31 cellular contexts compared by ENCODE assay signal in the genomic region with DNA sequence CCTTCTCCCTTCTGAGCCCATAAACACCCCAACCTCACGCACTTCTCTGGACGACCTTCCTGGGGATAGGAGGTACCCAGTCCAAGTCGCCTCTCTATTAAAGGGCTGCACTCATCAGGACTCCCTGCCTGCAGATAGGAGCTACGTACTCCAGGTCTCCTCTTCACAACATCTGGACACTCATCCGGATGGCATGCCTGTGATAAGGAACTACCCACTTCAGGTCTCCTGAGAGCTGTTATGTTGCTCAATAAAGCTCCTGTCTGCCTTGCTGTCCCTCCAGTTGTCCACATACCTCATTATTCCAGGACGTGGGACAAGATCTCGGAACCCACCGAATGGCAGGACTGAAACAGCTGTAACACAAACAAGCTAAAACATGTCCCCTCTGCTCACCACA.
"Had no signal": no experiment of that assay in that cellular context is flagged by ENCODE, and none has a peak within 500 bp of the region (broad histone marks: within the 10 kb centered on the region; RNA-seq: fewer than 3 reads in every experiment).

No MANE protein-coding gene starts in this region.

- H3K4me1 ChIP-seq: breast epithelium had no signal

- H3K36me3 ChIP-seq: breast epithelium had no signal

- H3K36me3 Mint-ChIP-seq: activated CD4-positive, alpha-beta memory T cell treated with anti-CD3 and anti-CD28 coated beads for 36 hours; activated CD8-positive, alpha-beta memory T cell treated with anti-CD3 and anti-CD28 coated beads, Interleukin-2, amount 10 ng/mL, durations not matched to agents 7 days and 5 days; activated naive CD4-positive, alpha-beta T cell treated with anti-CD3 and anti-CD28 coated beads, Interleukin-2, amount 50 U/mL, for 24 hours; activated naive CD8-positive, alpha-beta T cell treated with anti-CD3 and anti-CD28 coated beads, Interleukin-2, amount 10 ng/mL, durations not matched to agents 7 days and 5 days; brain had no signal

- H3K4me1 Mint-ChIP-seq: activated CD4-positive, alpha-beta T cell treated with anti-CD3 and anti-CD28 coated beads for 36 hours; activated CD4-positive, alpha-beta T cell treated with anti-CD3 and anti-CD28 coated beads, Interleukin-2, amount 10 ng/mL, durations not matched to agents 24 days and 14 days; activated CD8-positive, alpha-beta memory T cell treated with anti-CD3 and anti-CD28 coated beads, Interleukin-2, amount 10 ng/mL, durations not matched to agents 7 days and 5 days; activated naive CD4-positive, alpha-beta T cell treated with anti-CD3 and anti-CD28 coated beads, Interleukin-2, amount 50 U/mL, for 24 hours; activated naive CD8-positive, alpha-beta T cell treated with anti-CD3 and anti-CD28 coated beads, Interleukin-2, amount 10 ng/mL, durations not matched to agents 7 days and 5 days; brain; central memory CD8-positive, alpha-beta T cell; endodermal cell had no signal

- H3K9me3 ChIP-seq: breast epithelium had no signal

- ATAC-seq: activated CD4-positive, alpha-beta T cell treated with anti-CD3 and anti-CD28 coated beads for 36 hours; activated CD8-positive, alpha-beta memory T cell treated with anti-CD3 and anti-CD28 coated beads, Interleukin-2, amount 10 ng/mL, durations not matched to agents 7 days and 5 days; activated CD8-positive, alpha-beta T cell treated with anti-CD3 and anti-CD28 coated beads, Interleukin-2, amount 10 ng/mL, durations not matched to agents 7 days and 5 days; esophagus mucosa had no signal

- H3K4me3 ChIP-seq: breast epithelium, coronary artery, dorsolateral prefrontal cortex had no signal

- H3K27me3 ChIP-seq: breast epithelium, dorsolateral prefrontal cortex had no signal

- FAIRE-seq: frontal cortex had no signal

- H3K4me3 Mint-ChIP-seq: activated CD4-positive, alpha-beta memory T cell treated with anti-CD3 and anti-CD28 coated beads for 36 hours; activated CD4-positive, alpha-beta T cell treated with anti-CD3 and anti-CD28 coated beads for 36 hours; activated CD4-positive, alpha-beta T cell treated with anti-CD3 and anti-CD28 coated beads, Interleukin-2, amount 10 ng/mL, durations not matched to agents 24 days and 14 days; activated CD8-positive, alpha-beta memory T cell treated with anti-CD3 and anti-CD28 coated beads, Interleukin-2, amount 10 ng/mL, durations not matched to agents 7 days and 5 days; activated CD8-positive, alpha-beta T cell treated with anti-CD3 and anti-CD28 coated beads, Interleukin-2, amount 10 ng/mL, durations not matched to agents 7 days and 5 days; activated naive CD4-positive, alpha-beta T cell treated with anti-CD3 and anti-CD28 coated beads for 36 hours; activated naive CD4-positive, alpha-beta T cell treated with anti-CD3 and anti-CD28 coated beads, Interleukin-2, amount 50 U/mL, for 24 hours; activated naive CD8-positive, alpha-beta T cell treated with anti-CD3 and anti-CD28 coated beads, Interleukin-2, amount 10 ng/mL, durations not matched to agents 7 days and 5 days; activated T-helper 1 cell treated with anti-CD3 and anti-CD28 coated beads, Interleukin-12 subunit alpha, Interleukin-12 subunit beta, Interleukin-2, Interleukin-4 antibody, amounts not matched to agents 30 ng/mL and 10 ng/mL and 1 ng/mL, durations not matched to agents 14 hours and 24 hours and 36 hours; brain; central memory CD8-positive, alpha-beta T cell; dendritic cell treated with granulocyte-macrophage colony-stimulating factor and Interleukin-4, amounts not matched to agents 40 ng/mL and 50 ng/mL, for 4 days; endodermal cell had no signal

- DNase-seq: activated CD4-positive, alpha-beta memory T cell treated with anti-CD3 and anti-CD28 coated beads for 36 hours; activated CD4-positive, alpha-beta T cell treated with anti-CD3 and anti-CD28 coated beads for 36 hours; activated CD4-positive, alpha-beta T cell treated with anti-CD3 and anti-CD28 coated beads, Interleukin-2, amount 10 ng/mL, durations not matched to agents 24 days and 14 days; activated CD4-positive, CD25-positive, alpha-beta regulatory T cell; activated CD4-positive, CD25-positive, alpha-beta regulatory T cell treated with anti-CD3 and anti-CD28 coated beads, Interleukin-2, amount 50 U/mL, for 72 hours; activated CD8-positive, alpha-beta memory T cell treated with anti-CD3 and anti-CD28 coated beads, Interleukin-2, amount 10 ng/mL, durations not matched to agents 7 days and 5 days; activated CD8-positive, alpha-beta memory T cell treated with anti-CD3 and anti-CD28 coated beads, Interleukin-2, amount 50 U/mL, for 4 hours; activated CD8-positive, alpha-beta T cell treated with anti-CD3 and anti-CD28 coated beads, Interleukin-2, amount 10 ng/mL, durations not matched to agents 7 days and 5 days; activated effector memory CD4-positive, alpha-beta T cell treated with anti-CD3 and anti-CD28 coated beads, Interleukin-2, amount 50 U/mL, for 16 hours; activated naive CD4-positive, alpha-beta T cell treated with anti-CD3 and anti-CD28 coated beads for 36 hours; activated naive CD8-positive, alpha-beta T cell treated with anti-CD3 and anti-CD28 coated beads, Interleukin-2, amount 10 ng/mL, durations not matched to agents 7 days and 5 days; activated T-cell treated with anti-CD3 and anti-CD28 coated beads, Interleukin-2, amount 50 U/mL, for 1 hour; activated T-cell treated with anti-CD3 and anti-CD28 coated beads, Interleukin-2, amount 50 U/mL, for 48 hours; amniotic stem cell; anterior cingulate cortex; dorsolateral prefrontal cortex; effector memory CD4-positive, alpha-beta T cell; endodermal cell; foreskin fibroblast; head of caudate nucleus; T-helper 2 cell had no signal

- H3K9me3 Mint-ChIP-seq: activated CD4-positive, alpha-beta memory T cell treated with anti-CD3 and anti-CD28 coated beads for 36 hours; activated CD4-positive, alpha-beta T cell treated with anti-CD3 and anti-CD28 coated beads, Interleukin-2, amount 10 ng/mL, durations not matched to agents 24 days and 14 days; activated naive CD4-positive, alpha-beta T cell treated with anti-CD3 and anti-CD28 coated beads for 36 hours; activated naive CD4-positive, alpha-beta T cell treated with anti-CD3 and anti-CD28 coated beads, Interleukin-2, amount 50 U/mL, for 24 hours; activated naive CD8-positive, alpha-beta T cell treated with anti-CD3 and anti-CD28 coated beads, Interleukin-2, amount 10 ng/mL, durations not matched to agents 7 days and 5 days; activated T-helper 1 cell treated with anti-CD3 and anti-CD28 coated beads, Interleukin-12 subunit alpha, Interleukin-12 subunit beta, Interleukin-2, Interleukin-4 antibody, amounts not matched to agents 30 ng/mL and 10 ng/mL and 1 ng/mL, durations not matched to agents 14 hours and 24 hours and 36 hours; activated T-helper 2 cell treated with anti-CD3 and anti-CD28 coated beads, Interferon-gamma antibody, Interleukin-2, Interleukin-4, amounts not matched to agents 10 μg/mL and 5 μg/mL and 100 μg/mL, durations not matched to agents 14 hours and 24 hours and 36 hours; brain; central memory CD8-positive, alpha-beta T cell; endodermal cell had no signal

- H3K27ac Mint-ChIP-seq: activated CD4-positive, alpha-beta memory T cell treated with anti-CD3 and anti-CD28 coated beads for 36 hours; activated CD4-positive, alpha-beta T cell treated with anti-CD3 and anti-CD28 coated beads for 36 hours; activated CD4-positive, alpha-beta T cell treated with anti-CD3 and anti-CD28 coated beads, Interleukin-2, amount 10 ng/mL, durations not matched to agents 24 days and 14 days; activated CD8-positive, alpha-beta memory T cell treated with anti-CD3 and anti-CD28 coated beads, Interleukin-2, amount 10 ng/mL, durations not matched to agents 7 days and 5 days; activated CD8-positive, alpha-beta T cell treated with anti-CD3 and anti-CD28 coated beads, Interleukin-2, amount 10 ng/mL, durations not matched to agents 7 days and 5 days; activated naive CD4-positive, alpha-beta T cell treated with anti-CD3 and anti-CD28 coated beads for 36 hours; activated naive CD4-positive, alpha-beta T cell treated with anti-CD3 and anti-CD28 coated beads, Interleukin-2, amount 50 U/mL, for 24 hours; activated naive CD8-positive, alpha-beta T cell treated with anti-CD3 and anti-CD28 coated beads, Interleukin-2, amount 10 ng/mL, durations not matched to agents 7 days and 5 days; activated T-helper 1 cell treated with anti-CD3 and anti-CD28 coated beads, Interleukin-12 subunit alpha, Interleukin-12 subunit beta, Interleukin-2, Interleukin-4 antibody, amounts not matched to agents 30 ng/mL and 10 ng/mL and 1 ng/mL, durations not matched to agents 14 hours and 24 hours and 36 hours; activated T-helper 2 cell treated with anti-CD3 and anti-CD28 coated beads, Interferon-gamma antibody, Interleukin-2, Interleukin-4, amounts not matched to agents 10 μg/mL and 5 μg/mL and 100 μg/mL, durations not matched to agents 14 hours and 24 hours and 36 hours; brain; dendritic cell treated with granulocyte-macrophage colony-stimulating factor and Interleukin-4, amounts not matched to agents 40 ng/mL and 50 ng/mL, for 4 days; endodermal cell had no signal

- H3K27ac ChIP-seq: breast epithelium, coronary artery, dorsolateral prefrontal cortex had no signal

- H3K27me3 Mint-ChIP-seq: activated CD4-positive, alpha-beta memory T cell treated with anti-CD3 and anti-CD28 coated beads for 36 hours; activated CD4-positive, alpha-beta T cell treated with anti-CD3 and anti-CD28 coated beads for 36 hours; activated CD4-positive, alpha-beta T cell treated with anti-CD3 and anti-CD28 coated beads, Interleukin-2, amount 10 ng/mL, durations not matched to agents 24 days and 14 days; activated CD8-positive, alpha-beta memory T cell treated with anti-CD3 and anti-CD28 coated beads, Interleukin-2, amount 10 ng/mL, durations not matched to agents 7 days and 5 days; activated naive CD4-positive, alpha-beta T cell treated with anti-CD3 and anti-CD28 coated beads, Interleukin-2, amount 50 U/mL, for 24 hours; activated naive CD8-positive, alpha-beta T cell treated with anti-CD3 and anti-CD28 coated beads, Interleukin-2, amount 10 ng/mL, durations not matched to agents 7 days and 5 days; brain; central memory CD8-positive, alpha-beta T cell; dendritic cell treated with granulocyte-macrophage colony-stimulating factor and Interleukin-4, amounts not matched to agents 40 ng/mL and 50 ng/mL, for 4 days had no signal
